Comparison of ENCODE assay signal across 16 cellular contexts in the genomic region with DNA sequence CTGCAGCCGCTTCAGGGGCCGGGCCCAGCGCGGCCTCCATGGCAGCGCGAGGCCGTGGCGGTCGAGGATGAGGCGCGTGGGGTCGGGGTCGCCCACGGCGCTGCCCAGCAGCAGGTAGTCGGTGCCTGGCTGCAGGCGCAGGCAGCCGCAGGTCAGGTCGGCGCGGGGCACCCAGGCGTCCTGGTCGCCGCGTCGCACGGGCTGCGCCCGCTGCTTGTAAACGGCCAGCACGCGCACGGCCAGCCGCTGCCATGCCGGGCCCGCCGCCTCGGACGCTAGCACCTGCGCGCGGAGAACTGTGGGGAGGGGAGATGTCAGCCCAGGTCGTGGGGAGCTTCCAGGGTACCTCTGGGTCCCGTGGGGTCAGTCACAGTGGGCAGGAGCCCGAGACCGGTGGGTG. TPM values are rescaled to one million over a fixed set of nuclear protein-coding genes. Genes with fewer than 3 reads are reported as not detected.
A peak's percentile ranks its signal among the peaks of the same experiment; 100 is the strongest.
DNase-seq lines count a peak whose midpoint lies in the region; ATAC-seq and TF ChIP-seq lines count a peak whose summit lies in the region.
"Had no signal": no experiment of that assay in that cellular context is flagged by ENCODE, and none has a peak within 500 bp of the region (broad histone marks: within the 10 kb centered on the region; RNA-seq: fewer than 3 reads in every experiment).

No MANE protein-coding gene starts in this region.

- CTCF ChIA-PET in activated CD8-positive, alpha-beta memory T cell treated with anti-CD3 and anti-CD28 coated beads, Interleukin-2, amount 10 ng/mL, durations not matched to agents 7 days and 5 days (lab: Charles Lee), result interaction anchor here (1.6 kb wide), 1 partner anchor 16 kb away, joined by 4 read pairs; a partner anchor contains a TSS
- CTCF ChIA-PET in HCT116 (lab: Charles Lee), result no interaction called here
- CTCF ChIA-PET in T-cell (lab: Charles Lee), result no interaction called here

- intact Hi-C loops in HCT116 (cut with micrococcal nuclease), result no loop called here

- H3K79me2 ChIP-seq in HCT116 (ENCODE audit: insufficient read depth, low read length), result no peaks in the 10 kb centered on the region

- no peaks in the 10 kb centered on the region for H4K20me1 ChIP-seq in HCT116 (ENCODE audit: insufficient read depth)

- RAD21 ChIA-PET in HCT116 (lab: Charles Lee; ENCODE audit: low non-redundant PET in 1 of 2, low total read pairs in 2 of 2, uncharacterized antibody in 2 of 2, unreplicated experiment in 2 of 2), result no interaction called here

- peaks cover 5% of the 10 kb centered on the region for H3K27me3 Mint-ChIP-seq in activated CD8-positive, alpha-beta memory T cell treated with anti-CD3 and anti-CD28 coated beads, Interleukin-2, amount 10 ng/mL, durations not matched to agents 7 days and 5 days
- no peaks in the 10 kb centered on the region for H3K27me3 Mint-ChIP-seq in T-cell

- no peak overlapping the region for H3K9ac ChIP-seq in HCT116 (ENCODE audit: low read length)

- BruUV-seq in HCT116 (replicated peaks; lab: Mats Ljungman, UMichigan), result no TSS peak

- DNase-seq in activated CD8-positive, alpha-beta memory T cell treated with anti-CD3 and anti-CD28 coated beads, Interleukin-2, amount 10 ng/mL, durations not matched to agents 7 days and 5 days, result no peak
- no peak for DNase-seq in activated CD8-positive, alpha-beta memory T cell treated with anti-CD3 and anti-CD28 coated beads, Interleukin-2, amount 50 U/mL, for 4 hours
- DNase-seq in HCT116 (ENCODE audit: low read depth, low spot score) (no peak), HuH-7.5 (ENCODE audit: low spot score) (no peak), T-cell (no peak)
- DNase-seq: Calu3, HCEC 1CT, NCI-H1105 had no signal

- peaks cover 10% of the 10 kb centered on the region for H3K4me1 Mint-ChIP-seq in activated CD8-positive, alpha-beta memory T cell treated with anti-CD3 and anti-CD28 coated beads, Interleukin-2, amount 10 ng/mL, durations not matched to agents 7 days and 5 days
- peaks cover 9 to 13% (median 11%) of the 10 kb centered on the region in 3 donors for H3K4me1 Mint-ChIP-seq in T-cell

- H3K27me3 ChIP-seq in HCT116 (ENCODE audit: insufficient read depth, low read length), result no peaks in the 10 kb centered on the region
- H3K27me3 ChIP-seq: BE2C had no signal

- ATAC-seq in activated CD8-positive, alpha-beta memory T cell treated with anti-CD3 and anti-CD28 coated beads, Interleukin-2, amount 10 ng/mL, durations not matched to agents 7 days and 5 days, result no peak
- ATAC-seq in HCT116 (no peak), esophagus mucosa (peak; percentile 11), GM21528 (IDR thresholded peaks at IDR 0.05; ENCODE audit: low FRiP score, unreplicated experiment) (no peak), GM18907 (IDR thresholded peaks at IDR 0.05; ENCODE audit: unreplicated experiment) (no peak), T-cell (replicated peaks in 1 of 4) (no peak)

- no peak for TF ChIP-seq RAD21 in HCT116 (IDR thresholded peaks at IDR 0.05; ENCODE audit: low read depth)

- H3K27ac ChIP-seq in HCT116 (ENCODE audit: low read depth, low read length), result peak overlapping the region; percentile 23; the same call in 1 of the 2 replicates

- H2AFZ ChIP-seq in HCT116 (ENCODE audit: low read depth, low read length, poor library complexity, severe bottlenecking), result no peak overlapping the region

- no peaks in the 10 kb centered on the region for H3K36me3 Mint-ChIP-seq in activated CD8-positive, alpha-beta memory T cell treated with anti-CD3 and anti-CD28 coated beads, Interleukin-2, amount 10 ng/mL, durations not matched to agents 7 days and 5 days
- H3K36me3 Mint-ChIP-seq in T-cell, result no peaks in the 10 kb centered on the region
- H3K36me3 Mint-ChIP-seq: CD8-positive, alpha-beta T cell had no signal

- no peaks in the 10 kb centered on the region for H3K9me3 ChIP-seq in HCT116 (ENCODE audit: control insufficient read depth in 1 of 2, insufficient read depth in 1 of 2, low read depth in 1 of 2, low read length in 2 of 2)
- H3K9me3 ChIP-seq: BE2C had no signal

- POLR2A ChIA-PET in HCT116 (lab: Charles Lee) (no interaction called here), T-cell (lab: Charles Lee) (no interaction called here)

- no peaks in the 10 kb centered on the region for H3K36me3 ChIP-seq in HCT116 (ENCODE audit: control insufficient read depth in 1 of 2, insufficient read depth in 2 of 2, low read length in 2 of 2)
- H3K36me3 ChIP-seq: BE2C had no signal

- H3K27ac Mint-ChIP-seq in activated CD8-positive, alpha-beta memory T cell treated with anti-CD3 and anti-CD28 coated beads, Interleukin-2, amount 10 ng/mL, durations not matched to agents 7 days and 5 days, result peak overlapping the region; percentile 18
- H3K27ac Mint-ChIP-seq in T-cell, result no peak overlapping the region

- H3K4me2 ChIP-seq in HCT116 (ENCODE audit: low read length), result no peak overlapping the region

- no peaks in the 10 kb centered on the region for H3K9me2 ChIP-seq in HCT116 (ENCODE audit: insufficient read depth)

- no peak overlapping the region for H3K4me3 Mint-ChIP-seq in activated CD8-positive, alpha-beta memory T cell treated with anti-CD3 and anti-CD28 coated beads, Interleukin-2, amount 10 ng/mL, durations not matched to agents 7 days and 5 days
- H3K4me3 Mint-ChIP-seq in T-cell, result no peak overlapping the region

- H3K9me3 Mint-ChIP-seq in activated CD8-positive, alpha-beta memory T cell treated with anti-CD3 and anti-CD28 coated beads, Interleukin-2, amount 10 ng/mL, durations not matched to agents 7 days and 5 days (ENCODE audit: low read depth), result no peaks in the 10 kb centered on the region
- no peaks in the 10 kb centered on the region for H3K9me3 Mint-ChIP-seq in T-cell
- H3K9me3 Mint-ChIP-seq: CD8-positive, alpha-beta T cell had no signal

- TF ChIP-seq CTCF in HCT116 (IDR thresholded peaks at IDR 0.05 in 2 of 3, conservative IDR thresholded peaks at IDR 0.05 in 1 of 3; ENCODE audit: borderline replicate concordance in 1 of 3, insufficient read depth in 1 of 3, low read depth in 2 of 3, low read length in 2 of 3), result no peak

- H3K4me3 ChIP-seq in HCT116 (replicated peaks in 1 of 2; ENCODE audit: low read depth in 1 of 2, low read length in 2 of 2), result no peak overlapping the region
- H3K4me3 ChIP-seq: SK-N-MC had no signal

- H3K4me1 ChIP-seq in HCT116 (ENCODE audit: control insufficient read depth in 1 of 2, insufficient read depth in 2 of 2, low read length in 2 of 2), result peaks cover 2 to 24% of the 10 kb centered on the region in 2 experiments; a peak in 3 of 4 replicates
- H3K4me1 ChIP-seq: BE2C had no signal

- TF ChIP-seq POLR2A in HCT116 (IDR thresholded peaks at IDR 0.05; ENCODE audit: borderline replicate concordance, extremely low read depth, insufficient read depth, insufficient read length), result no peak

TF ChIP-seq in HCT116, 20 proteins besides CTCF, POLR2A, EP300 and RAD21 (continues in another document):
- TF ChIP-seq CEBPB (IDR thresholded peaks at IDR 0.05; ENCODE audit: low read depth), result no peak
- TF ChIP-seq POLR2AphosphoS5 (IDR thresholded peaks at IDR 0.05; ENCODE audit: low read depth, low read length), result no peak
- TF ChIP-seq EZH2phosphoT487 (IDR thresholded peaks at IDR 0.05; ENCODE audit: borderline replicate concordance), result no peak
- TF ChIP-seq CBX3 (IDR thresholded peaks at IDR 0.05; ENCODE audit: low read depth), result no peak
- no peak for TF ChIP-seq ZNF274 (IDR thresholded peaks at IDR 0.05; ENCODE audit: low read depth, low read length)
- TF ChIP-seq SIN3A (IDR thresholded peaks at IDR 0.05; ENCODE audit: low read depth), result no peak

RNA-seq across cellular contexts. Expression of a gene that starts 11.1 kb away (rescaled TPM):
- total RNA-seq in activated CD8-positive, alpha-beta memory T cell treated with anti-CD3 and anti-CD28 coated beads, Interleukin-2, amount 10 ng/mL, durations not matched to agents 7 days and 5 days, result under 1 TPM; 0.64 to 0.87 TPM
- 3.1 TPM for total RNA-seq in HCT116 (2021; ENCODE audit: unreplicated experiment)
- polyA plus RNA-seq in HCT116 (2012), result 1.4 and 1.6 TPM in 2 replicates
- total RNA-seq in esophagus mucosa, result not detected
- total RNA-seq in T-cell, result 1 to 10 TPM; 2.2 to 4.2 (median 3.5) TPM
- total RNA-seq: A172, NCI-H460 had no signal

RNA-seq across cellular contexts. Expression of a gene that starts 15.8 kb away (rescaled TPM):
- total RNA-seq in activated CD8-positive, alpha-beta memory T cell treated with anti-CD3 and anti-CD28 coated beads, Interleukin-2, amount 10 ng/mL, durations not matched to agents 7 days and 5 days, result 1 to 10 TPM; 6.0 to 7.2 TPM
- total RNA-seq in HCT116 (2021; ENCODE audit: unreplicated experiment), result 29.6 TPM
- 36.9 and 43.3 TPM in 2 replicates for polyA plus RNA-seq in HCT116 (2012)
- total RNA-seq in esophagus mucosa, result 3.1 TPM
- 10 to 100 TPM in 4 of 5 donors, 1 to 10 TPM in 1; 8.0 to 18.5 (median 11.0) TPM for total RNA-seq in T-cell

RNA-seq across cellular contexts. Expression of a gene that starts 24.6 kb away (rescaled TPM):
- 10 to 100 TPM; 11.3 to 18.0 TPM for total RNA-seq in activated CD8-positive, alpha-beta memory T cell treated with anti-CD3 and anti-CD28 coated beads, Interleukin-2, amount 10 ng/mL, durations not matched to agents 7 days and 5 days
- 45.9 TPM for total RNA-seq in HCT116 (2021; ENCODE audit: unreplicated experiment)
- 74.3 and 81.3 TPM in 2 replicates for polyA plus RNA-seq in HCT116 (2012)
- total RNA-seq in esophagus mucosa, result 6.7 TPM
- total RNA-seq in T-cell, result 10 to 100 TPM; 24.5 to 57.2 (median 56.0) TPM

RNA-seq across cellular contexts. Expression of a gene that starts 34.0 kb away (rescaled TPM):
- not detected for total RNA-seq in activated CD8-positive, alpha-beta memory T cell treated with anti-CD3 and anti-CD28 coated beads, Interleukin-2, amount 10 ng/mL, durations not matched to agents 7 days and 5 days
- total RNA-seq in HCT116 (2021; ENCODE audit: unreplicated experiment) (12.5 TPM), esophagus mucosa (101 TPM), T-cell (under 1 TPM in 1 of 5 donors, not detected in 4; 0.16 TPM)
- 14.5 and 15.7 TPM in 2 replicates for polyA plus RNA-seq in HCT116 (2012)
- total RNA-seq: A172; CD8-positive, alpha-beta T cell; NCI-H460 had no signal

RNA-seq across cellular contexts. Expression of a gene that starts 42.4 kb away (rescaled TPM):
- total RNA-seq in activated CD8-positive, alpha-beta memory T cell treated with anti-CD3 and anti-CD28 coated beads, Interleukin-2, amount 10 ng/mL, durations not matched to agents 7 days and 5 days, result 10 to 100 TPM; 37.3 to 43.4 TPM
- 19.9 TPM for total RNA-seq in HCT116 (2021; ENCODE audit: unreplicated experiment)
- polyA plus RNA-seq in HCT116 (2012), result 5.9 and 6.9 TPM in 2 replicates
- 7.7 TPM for total RNA-seq in esophagus mucosa
- 10 to 100 TPM; 18.0 to 37.0 (median 31.8) TPM for total RNA-seq in T-cell
